Comparison of ENCODE assay signal across 10 cellular contexts in the genomic region with DNA sequence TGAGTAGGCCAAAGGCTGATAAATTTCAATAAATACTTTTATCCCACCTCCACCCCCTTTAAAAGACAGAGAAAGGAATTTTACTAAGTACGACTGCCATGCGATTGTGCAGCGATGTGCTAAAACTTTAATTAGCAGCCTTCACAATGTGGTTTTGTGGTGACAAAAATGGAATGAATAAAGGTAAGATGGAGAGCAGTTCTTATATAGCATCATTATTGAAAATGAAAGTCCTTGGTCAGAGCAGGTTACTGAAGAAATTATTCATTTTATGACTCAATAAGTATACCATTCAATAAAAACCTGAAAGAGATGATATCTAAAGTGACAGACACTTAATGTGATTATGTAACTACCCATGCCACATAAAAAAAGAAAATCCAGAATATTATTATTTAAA. TPM values are rescaled to one million over a fixed set of nuclear protein-coding genes. Genes with fewer than 3 reads are reported as not detected.
DNase-seq lines count a peak whose midpoint lies in the region; ATAC-seq and TF ChIP-seq lines count a peak whose summit lies in the region.
"Had no signal": no experiment of that assay in that cellular context is flagged by ENCODE, and none has a peak within 500 bp of the region (broad histone marks: within the 10 kb centered on the region; RNA-seq: fewer than 3 reads in every experiment).

No MANE protein-coding gene starts in this region.

- WGBS in body of pancreas, 2 donors, result 92 to 93% methylated on average over 3 of the region's 3 CpGs

- H3K36me3 ChIP-seq in body of pancreas (replicated peaks in 1 of 2; ENCODE audit: insufficient read depth in 1 of 2, low read depth in 2 of 2), result no peaks in the 10 kb centered on the region

- intact Hi-C loops in body of pancreas (cut with DNase I), result no loop called here

- in situ Hi-C loops in GM13977 (cut with MboI; ENCODE audit: low pct_unique_long_range_greater_than_20kb, low sequenced_read_pairs, unreplicated experiment), result no loop called here

- H3K4me3 ChIP-seq in body of pancreas, result no peak overlapping the region

- ATAC-seq in GM19351 (IDR thresholded peaks at IDR 0.05; ENCODE audit: unreplicated experiment) (peak; percentile 84), HG02759 (IDR thresholded peaks at IDR 0.05; ENCODE audit: unreplicated experiment) (peak; percentile 84), HG03469 (IDR thresholded peaks at IDR 0.05; ENCODE audit: unreplicated experiment) (peak; percentile 95), body of pancreas (no peak)

- TF ChIP-seq CTCF in GM13977 (IDR thresholded peaks at IDR 0.05; ENCODE audit: extremely low read depth, insufficient read depth, missing control alignments) (no peak), body of pancreas (IDR thresholded peaks at IDR 0.05) (no peak)

- no peaks in the 10 kb centered on the region for H3K27me3 ChIP-seq in body of pancreas

- no peaks in the 10 kb centered on the region for H3K9me3 ChIP-seq in body of pancreas

- DNase-seq in GM13977 (ENCODE audit: low spot score), result peak; percentile 48
- no peak for DNase-seq in NCI-H1694 (lab: John Stamatoyannopoulos, UW)
- no peak for DNase-seq in NCI-H187 (lab: John Stamatoyannopoulos, UW)
- DNase-seq in body of pancreas, result no peak
- DNase-seq in SKM-1 (lab: John Stamatoyannopoulos, UW; ENCODE audit: unreplicated experiment), result no peak
- DNase-seq: activated effector memory CD4-positive, alpha-beta T cell treated with anti-CD3 and anti-CD28 coated beads, Interleukin-2, amount 50 U/mL, for 16 hours; stimulated activated naive CD4-positive, alpha-beta T cell had no signal

- TF ChIP-seq POLR2A in body of pancreas (IDR thresholded peaks at IDR 0.05), result no peak

- H3K4me1 ChIP-seq in body of pancreas, result no peaks in the 10 kb centered on the region

- H3K27ac ChIP-seq in body of pancreas, result no peak overlapping the region

RNA-seq across cellular contexts. Expression of a gene that starts 33.2 kb away (rescaled TPM):
- total RNA-seq in body of pancreas, result 10 to 100 TPM; 14.5 to 17.9 TPM
